In the genomic region with DNA sequence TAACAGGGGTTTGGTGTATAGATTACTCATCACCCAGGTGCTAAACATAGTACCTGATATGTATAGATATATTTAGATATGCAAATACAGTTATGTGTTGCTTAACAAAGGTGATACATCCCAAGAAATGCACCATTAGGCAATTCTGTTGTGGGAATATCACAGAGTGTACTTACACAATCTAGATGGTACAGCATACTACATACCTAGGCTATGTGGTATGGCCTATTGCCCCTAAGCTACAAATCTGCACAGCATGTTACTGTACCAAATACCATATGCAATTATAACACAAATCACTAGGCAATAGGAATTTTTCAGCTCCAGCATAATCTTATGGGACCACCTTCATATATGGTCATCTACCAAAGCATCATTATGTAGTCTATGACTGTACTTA, we compare ENCODE assay signal across 26 cellular contexts.
"Had no signal": no experiment of that assay in that cellular context is flagged by ENCODE, and none has a peak within 500 bp of the region (broad histone marks: within the 10 kb centered on the region; RNA-seq: fewer than 3 reads in every experiment).

No MANE protein-coding gene starts in this region.

- DNase-seq: activated CD4-positive, alpha-beta T cell treated with anti-CD3 and anti-CD28 coated beads, Interleukin-2, amount 10 ng/mL, durations not matched to agents 7 days and 5 days; activated CD4-positive, alpha-beta T cell treated with anti-CD3 and anti-CD28 coated beads, Interleukin-2, amount 50 U/mL, for 48 hours; activated CD8-positive, alpha-beta T cell treated with anti-CD3 and anti-CD28 coated beads, Interleukin-2, amount 10 ng/mL, durations not matched to agents 7 days and 5 days; activated gamma-delta T cell; activated naive CD4-positive, alpha-beta T cell treated with Interleukin-2 at 50 U/mL for 16 hours; activated naive CD8-positive, alpha-beta T cell treated with anti-CD3 and anti-CD28 coated beads, Interleukin-2, amount 10 ng/mL, durations not matched to agents 7 days and 5 days; activated T-cell treated with anti-CD3 and anti-CD28 coated beads, Interleukin-2, amount 50 U/mL, for 24 hours; body of pancreas; NCI-H1105; NCI-H1417 treated with DMSO at 0.1 percent for 48 hours; NCI-H187 treated with DMSO at 0.1 percent for 48 hours; NCI-H2081; NCI-H345; NCI-H524 treated with DMSO at 0.1 percent for 48 hours; SHP77 treated with DMSO at 0.1 percent for 48 hours; SK-N-SH had no signal

- H3K27me3 Mint-ChIP-seq: activated CD4-positive, alpha-beta T cell treated with anti-CD3 and anti-CD28 coated beads, Interleukin-2, amount 10 ng/mL, durations not matched to agents 7 days and 5 days; activated naive CD4-positive, alpha-beta T cell treated with anti-CD3 and anti-CD28 coated beads, Interleukin-2, amount 50 U/mL, for 24 hours; activated naive CD8-positive, alpha-beta T cell treated with anti-CD3 and anti-CD28 coated beads, Interleukin-2, amount 10 ng/mL, durations not matched to agents 7 days and 5 days; activated T-cell treated with anti-CD3 and anti-CD28 coated beads, Interleukin-2, amount 50 U/mL, for 24 hours had no signal

- H3K36me3 ChIP-seq: SJSA1 had no signal

- H3K4me3 Mint-ChIP-seq: activated CD4-positive, alpha-beta T cell treated with anti-CD3 and anti-CD28 coated beads, Interleukin-2, amount 10 ng/mL, durations not matched to agents 7 days and 5 days; activated CD8-positive, alpha-beta T cell treated with anti-CD3 and anti-CD28 coated beads, Interleukin-2, amount 10 ng/mL, durations not matched to agents 7 days and 5 days; activated naive CD4-positive, alpha-beta T cell treated with anti-CD3 and anti-CD28 coated beads, Interleukin-2, amount 50 U/mL, for 24 hours; activated naive CD8-positive, alpha-beta T cell treated with anti-CD3 and anti-CD28 coated beads, Interleukin-2, amount 10 ng/mL, durations not matched to agents 7 days and 5 days; activated T-cell treated with anti-CD3 and anti-CD28 coated beads, Interleukin-2, amount 50 U/mL, for 24 hours; central memory CD8-positive, alpha-beta T cell; T-helper 1 cell treated with Interleukin-12 subunit alpha and Interleukin-12 subunit beta and Interleukin-4 antibody, amounts not matched to agents 30 μg/mL and 1 μg/mL, for 36 hours; T-helper 2 cell treated with Interferon-gamma antibody and Interleukin-4, amounts not matched to agents 5 μg/mL and 100 μg/mL, for 36 hours had no signal

- ATAC-seq: activated CD8-positive, alpha-beta T cell treated with anti-CD3 and anti-CD28 coated beads, Interleukin-2, amount 10 ng/mL, durations not matched to agents 7 days and 5 days; body of pancreas; K562; Panc1 had no signal

- H3K9me3 ChIP-seq: body of pancreas, SJSA1, SK-N-SH had no signal

- H3K4me3 ChIP-seq: body of pancreas, K562, SJSA1 had no signal

- H3K27ac ChIP-seq: body of pancreas, SJSA1 had no signal

- FAIRE-seq: astrocyte, K562, TTC549 had no signal

- H3K4me1 Mint-ChIP-seq: activated CD4-positive, alpha-beta T cell treated with anti-CD3 and anti-CD28 coated beads, Interleukin-2, amount 10 ng/mL, durations not matched to agents 7 days and 5 days; activated naive CD4-positive, alpha-beta T cell treated with anti-CD3 and anti-CD28 coated beads, Interleukin-2, amount 50 U/mL, for 24 hours; activated naive CD8-positive, alpha-beta T cell treated with anti-CD3 and anti-CD28 coated beads, Interleukin-2, amount 10 ng/mL, durations not matched to agents 7 days and 5 days; central memory CD8-positive, alpha-beta T cell had no signal

- H3K36me3 Mint-ChIP-seq: activated naive CD4-positive, alpha-beta T cell treated with anti-CD3 and anti-CD28 coated beads, Interleukin-2, amount 50 U/mL, for 24 hours; activated naive CD8-positive, alpha-beta T cell treated with anti-CD3 and anti-CD28 coated beads, Interleukin-2, amount 10 ng/mL, durations not matched to agents 7 days and 5 days had no signal

- H3K9me3 Mint-ChIP-seq: activated CD4-positive, alpha-beta T cell treated with anti-CD3 and anti-CD28 coated beads, Interleukin-2, amount 10 ng/mL, durations not matched to agents 7 days and 5 days; activated naive CD4-positive, alpha-beta T cell treated with anti-CD3 and anti-CD28 coated beads, Interleukin-2, amount 50 U/mL, for 24 hours; activated naive CD8-positive, alpha-beta T cell treated with anti-CD3 and anti-CD28 coated beads, Interleukin-2, amount 10 ng/mL, durations not matched to agents 7 days and 5 days; activated T-cell treated with anti-CD3 and anti-CD28 coated beads, Interleukin-2, amount 50 U/mL, for 24 hours; activated T-helper 2 cell treated with anti-CD3 and anti-CD28 coated beads, Interferon-gamma antibody, Interleukin-2, Interleukin-4, amounts not matched to agents 10 μg/mL and 5 μg/mL and 100 μg/mL, durations not matched to agents 14 hours and 24 hours and 36 hours; central memory CD8-positive, alpha-beta T cell; T-helper 1 cell treated with Interleukin-12 subunit alpha and Interleukin-12 subunit beta and Interleukin-4 antibody, amounts not matched to agents 30 μg/mL and 1 μg/mL, for 36 hours; T-helper 2 cell treated with Interferon-gamma antibody and Interleukin-4, amounts not matched to agents 5 μg/mL and 100 μg/mL, for 36 hours had no signal

- H3K27ac Mint-ChIP-seq: activated CD4-positive, alpha-beta T cell treated with anti-CD3 and anti-CD28 coated beads, Interleukin-2, amount 10 ng/mL, durations not matched to agents 7 days and 5 days; activated CD8-positive, alpha-beta T cell treated with anti-CD3 and anti-CD28 coated beads, Interleukin-2, amount 10 ng/mL, durations not matched to agents 7 days and 5 days; activated naive CD4-positive, alpha-beta T cell treated with anti-CD3 and anti-CD28 coated beads, Interleukin-2, amount 50 U/mL, for 24 hours; activated naive CD8-positive, alpha-beta T cell treated with anti-CD3 and anti-CD28 coated beads, Interleukin-2, amount 10 ng/mL, durations not matched to agents 7 days and 5 days; activated T-cell treated with anti-CD3 and anti-CD28 coated beads, Interleukin-2, amount 50 U/mL, for 24 hours; activated T-helper 2 cell treated with anti-CD3 and anti-CD28 coated beads, Interferon-gamma antibody, Interleukin-2, Interleukin-4, amounts not matched to agents 10 μg/mL and 5 μg/mL and 100 μg/mL, durations not matched to agents 14 hours and 24 hours and 36 hours; T-helper 1 cell treated with Interleukin-12 subunit alpha and Interleukin-12 subunit beta and Interleukin-4 antibody, amounts not matched to agents 30 μg/mL and 1 μg/mL, for 36 hours; T-helper 2 cell treated with Interferon-gamma antibody and Interleukin-4, amounts not matched to agents 5 μg/mL and 100 μg/mL, for 36 hours had no signal

- H3K27me3 ChIP-seq: body of pancreas, SJSA1 had no signal
